ENCODE assay signal across 28 cellular contexts in the genomic region with DNA sequence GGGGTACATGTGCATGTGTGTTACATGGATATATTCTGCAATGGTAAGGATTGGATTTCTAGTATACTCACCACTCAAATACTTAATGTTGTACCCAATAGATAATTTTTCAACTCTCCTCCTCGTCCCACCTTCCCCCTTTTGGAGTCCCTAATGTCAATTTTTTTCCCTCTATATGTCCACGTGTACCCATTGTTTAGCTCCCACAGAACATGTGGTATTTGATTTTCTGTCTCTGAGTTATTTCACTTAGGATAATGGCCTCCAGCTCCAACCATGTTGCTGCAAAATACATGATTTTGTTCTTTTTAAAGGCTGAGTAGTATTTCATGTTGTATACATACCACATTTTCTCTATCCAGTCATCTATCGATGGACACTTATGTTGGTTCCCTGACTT.
"Had no signal": no experiment of that assay in that cellular context is flagged by ENCODE, and none has a peak within 500 bp of the region (broad histone marks: within the 10 kb centered on the region; RNA-seq: fewer than 3 reads in every experiment).

No MANE protein-coding gene starts in this region.

- FAIRE-seq: colon, endometrium, endothelial cell of umbilical vein, frontal cortex had no signal

- H3K9me3 ChIP-seq: colonic mucosa, gastrocnemius medialis had no signal

- H3K27ac ChIP-seq: colonic mucosa, coronary artery, dorsolateral prefrontal cortex, epithelial cell of prostate, esophagus muscularis mucosa, esophagus squamous epithelium, foreskin keratinocyte, gastrocnemius medialis, gastroesophageal sphincter, heart left ventricle, heart right ventricle had no signal

- ATAC-seq: effector memory CD8-positive, alpha-beta T cell; esophagus mucosa; foreskin keratinocyte; gastrocnemius medialis; gastroesophageal sphincter; heart left ventricle; heart right ventricle had no signal

- H3K36me3 ChIP-seq: colonic mucosa, esophagus muscularis mucosa, esophagus squamous epithelium, gastrocnemius medialis, gastroesophageal sphincter, heart left ventricle, heart right ventricle had no signal

- H3K4me1 ChIP-seq: colonic mucosa, foreskin keratinocyte, gastrocnemius medialis had no signal

- H3K4me3 ChIP-seq: colonic mucosa, coronary artery, dorsolateral prefrontal cortex, esophagus muscularis mucosa, esophagus squamous epithelium, gastrocnemius medialis, gastroesophageal sphincter, heart left ventricle, heart right ventricle had no signal

- H3K27me3 ChIP-seq: colonic mucosa, dorsolateral prefrontal cortex, esophagus muscularis mucosa, esophagus squamous epithelium, foreskin keratinocyte, gastrocnemius medialis, gastroesophageal sphincter, heart left ventricle, heart right ventricle had no signal

- DNase-seq: colonic mucosa; cortex of kidney; dermis blood vessel endothelial cell; dorsolateral prefrontal cortex; effector CD4-positive, alpha-beta T cell; effector CD8-positive, alpha-beta T cell; effector memory CD4-positive, alpha-beta T cell; effector memory CD8-positive, alpha-beta T cell; endodermal cell; erythroblast; esophagus squamous epithelium; foreskin fibroblast; foreskin keratinocyte; foreskin melanocyte; gastrocnemius medialis; glutamatergic neuron; head of caudate nucleus; heart left ventricle; heart right ventricle had no signal
